8 cellular contexts compared by ENCODE assay signal in the genomic region with DNA sequence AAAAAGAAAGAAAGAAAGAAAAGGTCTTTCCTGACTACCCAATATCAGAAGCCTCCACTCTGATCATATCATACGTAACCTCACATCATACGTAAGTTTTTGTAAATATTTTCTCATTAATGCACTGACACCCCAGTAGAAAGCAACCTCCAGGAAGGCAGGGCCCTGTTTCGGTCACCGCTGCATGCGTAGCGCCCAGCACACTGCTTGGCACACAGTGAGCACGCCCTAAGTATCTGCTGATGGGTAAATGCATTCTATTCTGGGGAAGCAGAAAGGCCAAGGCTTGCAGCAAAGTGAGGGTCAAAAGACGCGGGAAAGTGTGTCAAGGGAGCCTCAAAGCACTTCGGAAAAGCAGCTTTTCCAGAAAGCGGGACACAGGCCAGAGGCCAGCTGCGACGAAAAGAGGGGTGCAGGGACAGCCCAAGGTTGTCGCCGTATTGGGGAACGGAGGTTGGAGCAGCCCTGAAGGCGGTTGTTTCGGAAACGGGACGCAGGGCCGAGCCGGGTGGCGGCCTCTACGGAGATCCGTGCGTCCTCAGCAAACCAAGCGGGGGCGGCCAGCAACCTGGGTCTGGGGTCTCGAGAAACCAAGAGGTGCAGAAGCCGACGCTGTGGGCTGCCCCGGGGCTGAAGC. TPM values are rescaled to one million over a fixed set of nuclear protein-coding genes. Genes with fewer than 3 reads are reported as not detected.
DNase-seq lines count a peak whose midpoint lies in the region; ATAC-seq and TF ChIP-seq lines count a peak whose summit lies in the region.

No MANE protein-coding gene starts in this region.

- DNase-seq in activated CD4-positive, alpha-beta T cell treated with anti-CD3 and anti-CD28 coated beads for 36 hours, result peak; percentile 36
- no peak for DNase-seq in activated CD4-positive, alpha-beta T cell treated with anti-CD3 and anti-CD28 coated beads, Interleukin-2, amount 50 U/mL, for 1 hour
- DNase-seq in OCI-M1 (lab: John Stamatoyannopoulos, UW) (peak; percentile 30), epithelial cell of esophagus (ENCODE audit: low read depth) (no peak), osteocyte (ENCODE audit: extremely low spot score, unreplicated experiment) (no peak), NCI-H2081 (lab: John Stamatoyannopoulos, UW) (no peak)

- H3K4me3 Mint-ChIP-seq in activated CD4-positive, alpha-beta T cell treated with anti-CD3 and anti-CD28 coated beads for 36 hours, result peak overlapping the region; percentile 93
- peak overlapping the region; percentile 98 for H3K4me3 Mint-ChIP-seq in osteocyte (ENCODE audit: unreplicated experiment)

- no peak for TF ChIP-seq CTCF in epithelial cell of esophagus (IDR thresholded peaks at IDR 0.05; ENCODE audit: insufficient read depth, low read depth, low read length, missing control alignments)
- no peak for TF ChIP-seq CTCF in osteocyte (IDR thresholded peaks at IDR 0.05)

- H3K36me3 Mint-ChIP-seq in activated CD4-positive, alpha-beta T cell treated with anti-CD3 and anti-CD28 coated beads for 36 hours (ENCODE audit: low read depth), result peaks cover 17% of the 10 kb centered on the region
- H3K36me3 Mint-ChIP-seq in osteocyte (ENCODE audit: unreplicated experiment), result peaks cover 23% of the 10 kb centered on the region

- H3K9me3 Mint-ChIP-seq in activated CD4-positive, alpha-beta T cell treated with anti-CD3 and anti-CD28 coated beads for 36 hours (ENCODE audit: low read depth), result no peaks in the 10 kb centered on the region
- no peaks in the 10 kb centered on the region for H3K9me3 Mint-ChIP-seq in osteocyte (ENCODE audit: unreplicated experiment)

- CTCF ChIA-PET in activated CD4-positive, alpha-beta T cell treated with anti-CD3 and anti-CD28 coated beads for 36 hours (lab: Charles Lee), result interaction anchor here (1.0 kb wide), 1 partner anchor 171 kb away, joined by 4 read pairs; no protein-coding TSS in a partner anchor

- peaks cover 38% of the 10 kb centered on the region for H3K4me1 Mint-ChIP-seq in activated CD4-positive, alpha-beta T cell treated with anti-CD3 and anti-CD28 coated beads for 36 hours
- peaks cover 31% of the 10 kb centered on the region for H3K4me1 Mint-ChIP-seq in osteocyte (ENCODE audit: unreplicated experiment)

- peak; percentile 1 for ATAC-seq in activated CD4-positive, alpha-beta T cell treated with anti-CD3 and anti-CD28 coated beads for 36 hours
- no peak for ATAC-seq in GM21717 (IDR thresholded peaks at IDR 0.05; ENCODE audit: unreplicated experiment)
- no peak for ATAC-seq in HG02763 (IDR thresholded peaks at IDR 0.05; ENCODE audit: unreplicated experiment)

- intact Hi-C loops in activated CD4-positive, alpha-beta T cell treated with anti-CD3 and anti-CD28 coated beads for 36 hours (cut with DNase I, micrococcal nuclease), result loop anchor here (1.0 to 2.0 kb wide), 12 partner anchors 45 to 798 kb away; a partner anchor contains a TSS

- peak overlapping the region; percentile 100 for H3K27ac Mint-ChIP-seq in activated CD4-positive, alpha-beta T cell treated with anti-CD3 and anti-CD28 coated beads for 36 hours
- peak overlapping the region; percentile 100 for H3K27ac Mint-ChIP-seq in osteocyte (ENCODE audit: unreplicated experiment)

- H3K4me3 ChIP-seq in epithelial cell of esophagus (ENCODE audit: low read length), result peak overlapping the region; percentile 94

- H3K27me3 Mint-ChIP-seq in activated CD4-positive, alpha-beta T cell treated with anti-CD3 and anti-CD28 coated beads for 36 hours, result no peaks in the 10 kb centered on the region
- no peaks in the 10 kb centered on the region for H3K27me3 Mint-ChIP-seq in osteocyte (ENCODE audit: unreplicated experiment)

- POLR2A ChIA-PET in activated CD4-positive, alpha-beta T cell treated with anti-CD3 and anti-CD28 coated beads for 36 hours (lab: Charles Lee), result no interaction called here

RNA-seq across cellular contexts. Expression of a gene that starts 0.5 kb away (rescaled TPM):
- total RNA-seq in activated CD4-positive, alpha-beta T cell treated with anti-CD3 and anti-CD28 coated beads for 36 hours, result 10 to 100 TPM; 49.4 to 62.0 TPM
- 61.9 and 71.7 TPM in 2 replicates for total RNA-seq in osteocyte

RNA-seq across cellular contexts. Expression of a gene that starts 0.8 kb away (rescaled TPM):
- 10 to 100 TPM; 33.3 to 45.7 TPM for total RNA-seq in activated CD4-positive, alpha-beta T cell treated with anti-CD3 and anti-CD28 coated beads for 36 hours
- total RNA-seq in osteocyte, result 75.7 and 82.3 TPM in 2 replicates

RNA-seq across cellular contexts. Expression of a gene that starts 46.7 kb away (rescaled TPM):
- not detected for total RNA-seq in activated CD4-positive, alpha-beta T cell treated with anti-CD3 and anti-CD28 coated beads for 36 hours
- total RNA-seq in osteocyte, result 1.3 and 1.6 TPM in 2 replicates

Comparison
In these comparisons a context has a peak if more than half of its experiments do, and no peak if none do; other contexts are left out.
1. DNase-seq: peak in activated CD4-positive, alpha-beta T cell treated with anti-CD3 and anti-CD28 coated beads for 36 hours (single experiment) and OCI-M1 (single experiment); none in activated CD4-positive, alpha-beta T cell treated with anti-CD3 and anti-CD28 coated beads, Interleukin-2, amount 50 U/mL, for 1 hour (single experiment), epithelial cell of esophagus (single experiment), osteocyte (single experiment) and NCI-H2081 (0 of 2).